ENCODE assay signal across 9 cellular contexts in genomic region chr3:151283907-151284461, GRCh38. TPM values are rescaled to one million over a fixed set of nuclear protein-coding genes. Genes with fewer than 3 reads are reported as not detected.
DNase-seq lines count a peak whose midpoint lies in the region; ATAC-seq and TF ChIP-seq lines count a peak whose summit lies in the region.
"Had no signal": no experiment of that assay in that cellular context is flagged by ENCODE, and none has a peak within 500 bp of the region (broad histone marks: within the 10 kb centered on the region; RNA-seq: fewer than 3 reads in every experiment).

No MANE protein-coding gene starts in this region.

- H3K27me3 ChIP-seq in CD8-positive, alpha-beta T cell (ENCODE audit: insufficient read depth, low read length): no peaks in the 10 kb centered on the region

- H3K27ac Mint-ChIP-seq in CD8-positive, alpha-beta T cell: no peak overlapping the region
- no peak overlapping the region for H3K27ac Mint-ChIP-seq in central memory CD8-positive, alpha-beta T cell (ENCODE audit: low read depth)
- H3K27ac Mint-ChIP-seq in chondrocyte (ENCODE audit: unreplicated experiment): no peak overlapping the region
- H3K27ac Mint-ChIP-seq: IgD-negative memory B cell had no signal

- no peaks in the 10 kb centered on the region for H3K27me3 Mint-ChIP-seq in CD8-positive, alpha-beta T cell (ENCODE audit: low read depth)
- H3K27me3 Mint-ChIP-seq in central memory CD8-positive, alpha-beta T cell: no peaks in the 10 kb centered on the region
- no peaks in the 10 kb centered on the region for H3K27me3 Mint-ChIP-seq in chondrocyte (ENCODE audit: low read depth)
- H3K27me3 Mint-ChIP-seq: IgD-negative memory B cell had no signal

- no peak for TF ChIP-seq CTCF in CD8-positive, alpha-beta T cell (IDR thresholded peaks at IDR 0.05)
- no peak for TF ChIP-seq CTCF in mucosa of descending colon (IDR thresholded peaks at IDR 0.05)
- no peak for TF ChIP-seq CTCF in chondrocyte (IDR thresholded peaks at IDR 0.05)

- POLR2A ChIA-PET in CD8-positive, alpha-beta T cell (lab: Charles Lee): no interaction called here

- no peak overlapping the region for H3K4me3 ChIP-seq in CD8-positive, alpha-beta T cell (ENCODE audit: low read depth, low read length)
- no peak overlapping the region for H3K4me3 ChIP-seq in mucosa of descending colon

- H3K36me3 ChIP-seq in CD8-positive, alpha-beta T cell (ENCODE audit: insufficient read depth, low read length): no peaks in the 10 kb centered on the region
- H3K36me3 ChIP-seq in mucosa of descending colon (ENCODE audit: low read depth): no peaks in the 10 kb centered on the region

- H3K9me3 Mint-ChIP-seq in CD8-positive, alpha-beta T cell: no peaks in the 10 kb centered on the region
- H3K9me3 Mint-ChIP-seq in central memory CD8-positive, alpha-beta T cell: no peaks in the 10 kb centered on the region
- H3K9me3 Mint-ChIP-seq in chondrocyte (ENCODE audit: low read depth): no peaks in the 10 kb centered on the region
- H3K9me3 Mint-ChIP-seq: IgD-negative memory B cell had no signal

- intact Hi-C loops in CD8-positive, alpha-beta T cell (cut with DNase I, micrococcal nuclease): loop anchor here (1.0 to 10.0 kb wide), 7 partner anchors 57 to 553 kb away; no protein-coding TSS in a partner anchor
- intact Hi-C loops in mucosa of descending colon (cut with DNase I, micrococcal nuclease): loop anchor here (2.0 to 5.0 kb wide), 3 partner anchors 55 to 117 kb away; no protein-coding TSS in a partner anchor

- no peak overlapping the region for H3K27ac ChIP-seq in CD8-positive, alpha-beta T cell (ENCODE audit: low read depth, low read length)

- no peaks in the 10 kb centered on the region for H3K4me1 ChIP-seq in CD8-positive, alpha-beta T cell (ENCODE audit: insufficient read depth, low read length)
- peaks cover 12% of the 10 kb centered on the region for H3K4me1 ChIP-seq in mucosa of descending colon (ENCODE audit: low read depth)

- no peaks in the 10 kb centered on the region for H3K9me3 ChIP-seq in CD8-positive, alpha-beta T cell (ENCODE audit: low read length)
- H3K9me3 ChIP-seq in mucosa of descending colon: no peaks in the 10 kb centered on the region

- H3K4me3 Mint-ChIP-seq in CD8-positive, alpha-beta T cell: no peak overlapping the region
- no peak overlapping the region for H3K4me3 Mint-ChIP-seq in central memory CD8-positive, alpha-beta T cell
- H3K4me3 Mint-ChIP-seq in chondrocyte (ENCODE audit: unreplicated experiment): no peak overlapping the region

- CTCF ChIA-PET in CD8-positive, alpha-beta T cell (lab: Charles Lee): interaction anchor here (0.7 to 15.8 kb wide), 8 partner anchors 43 to 130 kb away, joined by 3 to 333 read pairs (median 4); no protein-coding TSS in a partner anchor

- ATAC-seq in CD8-positive, alpha-beta T cell: peak; percentile 40
- ATAC-seq in central memory CD8-positive, alpha-beta T cell (replicated peaks; ENCODE audit: extremely low read depth, poor library complexity, severe bottlenecking): peak; percentile 21
- peak; percentile 67 for ATAC-seq in mucosa of descending colon

- no peak for DNase-seq in CD8-positive, alpha-beta T cell
- DNase-seq in NCI-H69 (lab: John Stamatoyannopoulos, UW) (peak; percentile 2), mucosa of descending colon (peak in 1 of 3 donors; percentile 37), NCI-H446 (lab: John Stamatoyannopoulos, UW) (no peak), ecto neural progenitor cell (ENCODE audit: low spot score) (no peak), chondrocyte (ENCODE audit: low spot score) (no peak), NCI-H187 treated with DMSO at 0.1 percent for 48 hours (lab: John Stamatoyannopoulos, UW) (no peak)
- no peak for DNase-seq in central memory CD8-positive, alpha-beta T cell (ENCODE audit: low spot score in 2 of 2)

- H3K4me1 Mint-ChIP-seq in CD8-positive, alpha-beta T cell (ENCODE audit: low read depth): peaks cover 8% of the 10 kb centered on the region
- peaks cover under 1% of the 10 kb centered on the region for H3K4me1 Mint-ChIP-seq in central memory CD8-positive, alpha-beta T cell
- peaks cover 11% of the 10 kb centered on the region for H3K4me1 Mint-ChIP-seq in chondrocyte (ENCODE audit: low read depth)

- no peaks in the 10 kb centered on the region for H3K36me3 Mint-ChIP-seq in CD8-positive, alpha-beta T cell
- no peaks in the 10 kb centered on the region for H3K36me3 Mint-ChIP-seq in central memory CD8-positive, alpha-beta T cell (ENCODE audit: insufficient read depth)
- no peaks in the 10 kb centered on the region for H3K36me3 Mint-ChIP-seq in chondrocyte (ENCODE audit: low read depth)
- H3K36me3 Mint-ChIP-seq: IgD-negative memory B cell had no signal

RNA-seq across cellular contexts. Expression of gene P2RY14, which starts 5.6 kb away (rescaled TPM):
- 1 to 10 TPM in 1 of 2 experiments, under 1 TPM in 1; 0.47 to 1.3 TPM for total RNA-seq in CD8-positive, alpha-beta T cell
- 10 to 100 TPM in 1 of 3 donors, 1 to 10 TPM in 2; 3.9 to 18.2 (median 4.4) TPM for total RNA-seq in mucosa of descending colon
- total RNA-seq in chondrocyte: not detected in 3 replicates

RNA-seq across cellular contexts. Expression of gene GPR87, which starts 32.6 kb away (rescaled TPM):
- total RNA-seq in CD8-positive, alpha-beta T cell: not detected
- total RNA-seq in mucosa of descending colon (not detected), chondrocyte (not detected in 3 replicates)

RNA-seq across cellular contexts. Expression of gene P2RY13, which starts 45.4 kb away (rescaled TPM):
- total RNA-seq in CD8-positive, alpha-beta T cell: not detected
- total RNA-seq in mucosa of descending colon (1 to 10 TPM in 2 of 3 donors, under 1 TPM in 1; 0.29 to 1.9 (median 1.5) TPM), chondrocyte (not detected in 3 replicates)
